Comparison of ENCODE assay signal across 8 cellular contexts in genomic region chr11:118530180-118530682, GRCh38. TPM values are rescaled to one million over a fixed set of nuclear protein-coding genes. Genes with fewer than 3 reads are reported as not detected.
DNase-seq lines count a peak whose midpoint lies in the region; ATAC-seq and TF ChIP-seq lines count a peak whose summit lies in the region.

No MANE protein-coding gene starts in this region.

- H3K4me1 Mint-ChIP-seq in stimulated activated naive B cell treated with anti-CD40 and anti-IgM and Interleukin-4, amounts not matched to agents 10 μg/mL and 1 μg/mL and 100 μg/mL, for 72 hours, result peaks cover 22 to 27% of the 10 kb centered on the region in 2 donors

- no peak for DNase-seq in activated naive CD4-positive, alpha-beta T cell treated with anti-CD3 and anti-CD28 coated beads, Interleukin-2, amount 50 U/mL, for 72 hours (ENCODE audit: low spot score in 2 of 2)
- DNase-seq in inferior parietal cortex (ENCODE audit: extremely low spot score) (peak; percentile 9), NAMALWA (ENCODE audit: low spot score) (no peak)
- no peak for DNase-seq in stimulated activated naive B cell treated with anti-CD40 and anti-IgM and Interleukin-4, amounts not matched to agents 10 μg/mL and 1 μg/mL and 100 μg/mL, for 72 hours

- H3K9me2 ChIP-seq in Loucy (replicated peaks; ENCODE audit: low read depth, low read length), result no peaks in the 10 kb centered on the region

- H3K36me3 ChIP-seq in ES-I3 (ENCODE audit: insufficient read depth, low read length) (no peaks in the 10 kb centered on the region), Loucy (ENCODE audit: insufficient read depth, low read length) (peaks cover 2% of the 10 kb centered on the region; the same call in 1 of the 2 replicates)

- peaks cover 12% of the 10 kb centered on the region; the same call in 1 of the 2 replicates for H3K79me2 ChIP-seq in Loucy (ENCODE audit: insufficient read depth, low read length)

- H3K9ac ChIP-seq in ES-I3 (ENCODE audit: low read depth, low read length) (peak overlapping the region; percentile 59), Loucy (ENCODE audit: low read depth, low read length, poor library complexity, severe bottlenecking) (peak overlapping the region; percentile 63)

- H3K9me3 Mint-ChIP-seq in activated naive CD4-positive, alpha-beta T cell treated with anti-CD3 and anti-CD28 coated beads, Interleukin-2, amount 50 U/mL, for 72 hours, result no peaks in the 10 kb centered on the region
- H3K9me3 Mint-ChIP-seq in stimulated activated naive B cell treated with anti-CD40 and anti-IgM and Interleukin-4, amounts not matched to agents 10 μg/mL and 1 μg/mL and 100 μg/mL, for 72 hours, result no peaks in the 10 kb centered on the region

- peak overlapping the region; percentile 93 for H2AFZ ChIP-seq in Loucy (ENCODE audit: low read length)

- H3K36me3 Mint-ChIP-seq in activated naive CD4-positive, alpha-beta T cell treated with anti-CD3 and anti-CD28 coated beads, Interleukin-2, amount 50 U/mL, for 72 hours, result peaks cover 0 to 7% of the 10 kb centered on the region in 2 donors
- peaks cover 6 to 12% of the 10 kb centered on the region in 2 donors for H3K36me3 Mint-ChIP-seq in stimulated activated naive B cell treated with anti-CD40 and anti-IgM and Interleukin-4, amounts not matched to agents 10 μg/mL and 1 μg/mL and 100 μg/mL, for 72 hours

- peak overlapping the region; percentile 32 to 64 for H3K27ac Mint-ChIP-seq in activated naive CD4-positive, alpha-beta T cell treated with anti-CD3 and anti-CD28 coated beads, Interleukin-2, amount 50 U/mL, for 72 hours
- H3K27ac Mint-ChIP-seq in stimulated activated naive B cell treated with anti-CD40 and anti-IgM and Interleukin-4, amounts not matched to agents 10 μg/mL and 1 μg/mL and 100 μg/mL, for 72 hours, result peak overlapping the region; percentile 25

- no peak for TF ChIP-seq CTCF in Loucy (conservative IDR thresholded peaks at IDR 0.05; ENCODE audit: low read length)

- H3K4me3 ChIP-seq in Loucy (ENCODE audit: low read length, poor library complexity, severe bottlenecking), result peak overlapping the region; percentile 97

- no peaks in the 10 kb centered on the region for H3K27me3 Mint-ChIP-seq in stimulated activated naive B cell treated with anti-CD40 and anti-IgM and Interleukin-4, amounts not matched to agents 10 μg/mL and 1 μg/mL and 100 μg/mL, for 72 hours

- 0 out of 2 replicates have a peak, but pooled peaks cover 3% of the 10 kb centered on the region for H3F3A ChIP-seq in Loucy (ENCODE audit: low read depth)

- H3K9me3 ChIP-seq in ES-I3 (ENCODE audit: control insufficient read depth, insufficient read depth, low read length) (no peaks in the 10 kb centered on the region), Loucy (ENCODE audit: insufficient read depth, low read depth, low read length) (no peaks in the 10 kb centered on the region)

- H4K20me1 ChIP-seq in Loucy (ENCODE audit: insufficient read depth, low read length, poor library complexity, severe bottlenecking), result no peaks in the 10 kb centered on the region

- H3K27me3 ChIP-seq in Loucy (ENCODE audit: insufficient read depth, low read length, poor library complexity, severe bottlenecking), result no peaks in the 10 kb centered on the region

- peak overlapping the region; percentile 81 for H3K4me2 ChIP-seq in Loucy (ENCODE audit: low read depth, low read length, poor library complexity, severe bottlenecking)

- ATAC-seq in activated naive CD4-positive, alpha-beta T cell treated with anti-CD3 and anti-CD28 coated beads, Interleukin-2, amount 50 U/mL, for 72 hours, result no peak
- ATAC-seq in stimulated activated naive B cell treated with anti-CD40 and anti-IgM and Interleukin-4, amounts not matched to agents 10 μg/mL and 1 μg/mL and 100 μg/mL, for 72 hours (replicated peaks), result no peak
- ATAC-seq in GM19455 (IDR thresholded peaks at IDR 0.05; ENCODE audit: unreplicated experiment) (no peak), HG03139 (IDR thresholded peaks at IDR 0.05; ENCODE audit: unreplicated experiment) (no peak)

- H3K4me3 Mint-ChIP-seq in stimulated activated naive B cell treated with anti-CD40 and anti-IgM and Interleukin-4, amounts not matched to agents 10 μg/mL and 1 μg/mL and 100 μg/mL, for 72 hours, result peak overlapping the region; percentile 89 to 91

- H3K4me1 ChIP-seq in ES-I3 (ENCODE audit: insufficient read depth, low read length) (peaks cover 9% of the 10 kb centered on the region), Loucy (ENCODE audit: insufficient read depth, low read length, poor library complexity, severe bottlenecking) (peaks cover 17% of the 10 kb centered on the region)

RNA-seq across cellular contexts. Expression of gene TMEM25, which starts 0.8 kb away (rescaled TPM):
- 10 to 100 TPM in 1 of 2 donors, 1 to 10 TPM in 1; 9.4 to 20.5 TPM for total RNA-seq in activated naive CD4-positive, alpha-beta T cell treated with anti-CD3 and anti-CD28 coated beads, Interleukin-2, amount 50 U/mL, for 72 hours

RNA-seq across cellular contexts. Expression of gene TTC36, which starts 3.0 kb away (rescaled TPM):
- under 1 TPM; 0.52 to 0.93 TPM for total RNA-seq in activated naive CD4-positive, alpha-beta T cell treated with anti-CD3 and anti-CD28 coated beads, Interleukin-2, amount 50 U/mL, for 72 hours

RNA-seq across cellular contexts. Expression of gene IFT46, which starts 35.5 kb away (rescaled TPM):
- 10 to 100 TPM in 1 of 2 donors, 1 to 10 TPM in 1; 8.1 to 14.4 TPM for total RNA-seq in activated naive CD4-positive, alpha-beta T cell treated with anti-CD3 and anti-CD28 coated beads, Interleukin-2, amount 50 U/mL, for 72 hours

RNA-seq across cellular contexts. Expression of gene ARCN1, which starts 42.0 kb away (rescaled TPM):
- 100 to 1,000 TPM; 134 to 180 TPM for total RNA-seq in activated naive CD4-positive, alpha-beta T cell treated with anti-CD3 and anti-CD28 coated beads, Interleukin-2, amount 50 U/mL, for 72 hours
